29 cellular contexts compared by ENCODE assay signal in the genomic region with DNA sequence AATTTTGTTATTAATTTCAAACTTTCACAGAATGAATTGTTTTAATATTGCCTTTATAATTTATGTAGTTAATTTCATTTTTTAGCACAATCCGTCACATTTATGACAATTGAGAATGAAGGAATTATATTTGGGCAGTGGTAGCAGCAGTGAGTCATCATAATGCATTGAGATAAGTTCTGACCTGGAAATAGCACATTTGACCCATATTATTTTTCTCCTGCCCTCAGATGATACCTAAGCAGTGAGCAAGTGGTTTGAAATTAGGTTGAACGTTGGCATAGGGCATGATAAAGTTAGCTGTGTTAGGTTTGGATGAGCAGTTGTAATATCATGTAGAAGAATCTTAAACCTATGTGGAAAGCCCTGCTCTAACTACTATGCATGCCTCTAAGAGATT.
"Had no signal": no experiment of that assay in that cellular context is flagged by ENCODE, and none has a peak within 500 bp of the region (broad histone marks: within the 10 kb centered on the region; RNA-seq: fewer than 3 reads in every experiment).

No MANE protein-coding gene starts in this region.

- H3K4me1 ChIP-seq: adrenal gland, body of pancreas, foreskin keratinocyte, gastrocnemius medialis had no signal

- H3K36me3 ChIP-seq: adrenal gland, gastrocnemius medialis, heart right ventricle, WERI-Rb-1 had no signal

- H3K27ac ChIP-seq: adrenal gland, body of pancreas, foreskin keratinocyte, gastrocnemius medialis, heart right ventricle, hepatocyte, WERI-Rb-1 had no signal

- FAIRE-seq: colon, endometrium had no signal

- H2AFZ ChIP-seq: hepatocyte had no signal

- H3K9me3 ChIP-seq: adrenal gland, body of pancreas, gastrocnemius medialis, heart right ventricle had no signal

- H3K79me2 ChIP-seq: hepatocyte had no signal

- H3K27me3 ChIP-seq: adrenal gland, body of pancreas, foreskin keratinocyte, gastrocnemius medialis, heart right ventricle, hepatocyte had no signal

- H3K4me2 ChIP-seq: hepatocyte had no signal

- ATAC-seq: activated CD4-positive, CD25-positive, alpha-beta regulatory T cell treated with anti-CD3 and anti-CD28 coated beads, Interleukin-2, amount 50 U/mL, for 24 hours; activated CD8-positive, alpha-beta memory T cell treated with anti-CD3 and anti-CD28 coated beads, Interleukin-2, amount 10 ng/mL, durations not matched to agents 7 days and 5 days; activated CD8-positive, alpha-beta T cell treated with anti-CD3 and anti-CD28 coated beads, Interleukin-2, amount 10 ng/mL, durations not matched to agents 7 days and 5 days; activated naive CD8-positive, alpha-beta T cell treated with anti-CD3 and anti-CD28 coated beads, Interleukin-2, amount 50 U/mL, for 24 hours; body of pancreas; esophagus mucosa; foreskin keratinocyte; gastrocnemius medialis; T-helper 17 cell had no signal

- H3K4me3 ChIP-seq: adrenal gland, body of pancreas, gastrocnemius medialis, heart right ventricle, hepatocyte had no signal

- DNase-seq: activated B cell treated with CpG ODN at 0.5 μM for 24 hours; activated CD4-positive, alpha-beta memory T cell treated with anti-CD3 and anti-CD28 coated beads for 36 hours; activated CD4-positive, alpha-beta T cell treated with anti-CD3 and anti-CD28 coated beads, Interleukin-2, amount 10 ng/mL, durations not matched to agents 24 days and 14 days; activated CD8-positive, alpha-beta memory T cell treated with anti-CD3 and anti-CD28 coated beads, Interleukin-2, amount 10 ng/mL, durations not matched to agents 7 days and 5 days; activated CD8-positive, alpha-beta memory T cell treated with anti-CD3 and anti-CD28 coated beads, Interleukin-2, amount 50 U/mL, for 4 hours; activated CD8-positive, alpha-beta T cell treated with anti-CD3 and anti-CD28 coated beads, Interleukin-2, amount 10 ng/mL, durations not matched to agents 7 days and 5 days; activated effector memory CD4-positive, alpha-beta T cell treated with anti-CD3 and anti-CD28 coated beads, Interleukin-2, amount 50 U/mL, for 16 hours; activated naive CD4-positive, alpha-beta T cell treated with anti-CD3 and anti-CD28 coated beads for 36 hours; activated naive CD8-positive, alpha-beta T cell treated with anti-CD3 and anti-CD28 coated beads for 36 hours; activated naive CD8-positive, alpha-beta T cell treated with anti-CD3 and anti-CD28 coated beads, Interleukin-2, amount 50 U/mL, for 24 hours; activated T-cell treated with anti-CD3 and anti-CD28 coated beads, Interleukin-2, amount 50 U/mL, for 1 hour; activated T-cell treated with anti-CD3 and anti-CD28 coated beads, Interleukin-2, amount 50 U/mL, for 48 hours; adrenal gland; amygdala; aorta; body of pancreas; caudate nucleus; effector CD4-positive, alpha-beta T cell; foreskin keratinocyte; gastrocnemius medialis; heart right ventricle; T-helper 1 cell; T-helper 17 cell; WERI-Rb-1 had no signal
